9 cellular contexts compared by ENCODE assay signal in genomic region chr2:226995625-226996041, GRCh38.
DNase-seq lines count a peak whose midpoint lies in the region; ATAC-seq and TF ChIP-seq lines count a peak whose summit lies in the region.
"Had no signal": no experiment of that assay in that cellular context is flagged by ENCODE, and none has a peak within 500 bp of the region (broad histone marks: within the 10 kb centered on the region; RNA-seq: fewer than 3 reads in every experiment).

No MANE protein-coding gene starts in this region.

- no peak overlapping the region for H3K4me2 ChIP-seq in neural progenitor cell

- H3K4me3 Mint-ChIP-seq in activated T-cell treated with anti-CD3 and anti-CD28 coated beads, Interleukin-2, amount 50 U/mL, for 24 hours = no peak overlapping the region
- no peak overlapping the region for H3K4me3 Mint-ChIP-seq in neural progenitor cell

- H3K4me3 ChIP-seq in neural progenitor cell = no peak overlapping the region

- H3K27ac Mint-ChIP-seq in activated T-cell treated with anti-CD3 and anti-CD28 coated beads, Interleukin-2, amount 50 U/mL, for 24 hours = peak overlapping the region; percentile 78
- H3K27ac Mint-ChIP-seq in neural progenitor cell = no peak overlapping the region

- no peaks in the 10 kb centered on the region for H3F3A ChIP-seq in neural progenitor cell (ENCODE audit: low read depth)

- no peak for TF ChIP-seq CTCF in neural progenitor cell (IDR thresholded peaks at IDR 0.05)

- H3K36me3 Mint-ChIP-seq in activated T-cell treated with anti-CD3 and anti-CD28 coated beads, Interleukin-2, amount 50 U/mL, for 24 hours (ENCODE audit: low read depth) = peaks cover 80% of the 10 kb centered on the region
- H3K36me3 Mint-ChIP-seq in neural progenitor cell = peaks cover 7% of the 10 kb centered on the region

- intact Hi-C loops in left colon (cut with DNase I, micrococcal nuclease) = no loop called here

- H3K27me3 Mint-ChIP-seq in activated T-cell treated with anti-CD3 and anti-CD28 coated beads, Interleukin-2, amount 50 U/mL, for 24 hours = no peaks in the 10 kb centered on the region
- H3K27me3 Mint-ChIP-seq in neural progenitor cell (ENCODE audit: insufficient read depth, low read depth) = no peaks in the 10 kb centered on the region

- peaks cover 22% of the 10 kb centered on the region for H3K4me1 Mint-ChIP-seq in activated T-cell treated with anti-CD3 and anti-CD28 coated beads, Interleukin-2, amount 50 U/mL, for 24 hours (ENCODE audit: low read depth)
- no peaks in the 10 kb centered on the region for H3K4me1 Mint-ChIP-seq in neural progenitor cell

- peak; percentile 91 for DNase-seq in A172 (ENCODE audit: low spot score)
- peak; percentile 38 for DNase-seq in activated T-cell treated with anti-CD3 and anti-CD28 coated beads, Interleukin-2, amount 50 U/mL, for 24 hours
- peak in 1 of 2 donors; percentile 20 for DNase-seq in left colon
- no peak for DNase-seq in neural progenitor cell (ENCODE audit: low spot score)
- no peak for DNase-seq in AML-193 (lab: John Stamatoyannopoulos, UW)
- DNase-seq: NCI-H1694 had no signal

- no peaks in the 10 kb centered on the region for H3K79me2 ChIP-seq in neural progenitor cell (ENCODE audit: low read depth)

- no peaks in the 10 kb centered on the region for H3K27me3 ChIP-seq in neural progenitor cell

- no peak overlapping the region for H3K9ac ChIP-seq in neural progenitor cell

- H3K36me3 ChIP-seq in neural progenitor cell = no peaks in the 10 kb centered on the region

- no peaks in the 10 kb centered on the region for H3K4me1 ChIP-seq in neural progenitor cell

- no peaks in the 10 kb centered on the region for H3K9me3 ChIP-seq in neural progenitor cell (ENCODE audit: low read depth)

- peaks cover 7% of the 10 kb centered on the region for H3K9me3 Mint-ChIP-seq in activated T-cell treated with anti-CD3 and anti-CD28 coated beads, Interleukin-2, amount 50 U/mL, for 24 hours
- H3K9me3 Mint-ChIP-seq in neural progenitor cell = no peaks in the 10 kb centered on the region

- no peaks in the 10 kb centered on the region for H4K20me1 ChIP-seq in neural progenitor cell (ENCODE audit: low read depth)

- H3K27ac ChIP-seq in neural progenitor cell = no peak overlapping the region

- ATAC-seq in GM21825 (IDR thresholded peaks at IDR 0.05; ENCODE audit: unreplicated experiment) (peak; percentile 71), left colon (peak; percentile 42), GM18868 (IDR thresholded peaks at IDR 0.05; ENCODE audit: unreplicated experiment) (no peak), HG03439 (IDR thresholded peaks at IDR 0.05; ENCODE audit: unreplicated experiment) (no peak)

- H2AFZ ChIP-seq in neural progenitor cell (replicated peaks) = no peak overlapping the region

Comparison
In these comparisons a context has a peak if more than half of its experiments do, and no peak if none do; other contexts are left out.
1. DNase-seq: peak in A172 (single experiment) and activated T-cell treated with anti-CD3 and anti-CD28 coated beads, Interleukin-2, amount 50 U/mL, for 24 hours (single experiment); none in neural progenitor cell (single experiment) and AML-193 (0 of 2).
2. ATAC-seq: peak in GM21825 (single experiment) and left colon (single experiment); none in GM18868 (single experiment) and HG03439 (single experiment).